20 cellular contexts compared by ENCODE assay signal in the genomic region with DNA sequence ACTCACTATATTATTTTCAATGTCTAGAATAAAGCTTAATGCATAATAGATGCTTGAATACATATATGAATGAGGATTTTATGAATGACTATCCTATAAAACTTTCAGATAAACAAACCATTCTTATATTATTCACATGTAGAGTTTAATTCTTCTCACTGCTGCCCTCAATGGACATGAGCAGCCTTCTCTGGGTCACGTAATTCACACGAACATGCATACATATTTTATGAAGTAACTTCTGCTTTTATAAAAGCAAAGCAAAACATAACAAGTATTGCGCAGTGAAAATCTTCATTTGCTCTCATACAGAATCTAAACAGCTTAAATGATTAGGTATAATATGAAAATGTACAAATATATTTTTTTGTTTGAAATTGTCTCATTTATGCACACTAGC.
A peak's percentile ranks its signal among the peaks of the same experiment; 100 is the strongest.
DNase-seq lines count a peak whose midpoint lies in the region; ATAC-seq and TF ChIP-seq lines count a peak whose summit lies in the region.
"Had no signal": no experiment of that assay in that cellular context is flagged by ENCODE, and none has a peak within 500 bp of the region (broad histone marks: within the 10 kb centered on the region; RNA-seq: fewer than 3 reads in every experiment).

No MANE protein-coding gene starts in this region.

- H3K4me1 ChIP-seq in heart left ventricle (peaks cover 0 to 31% (median 0%) of the 10 kb centered on the region in 12 donors), right cardiac atrium (ENCODE audit: control insufficient read depth, insufficient read depth, low read length) (no peaks in the 10 kb centered on the region), OCI-LY3 (ENCODE audit: low read length) (peaks cover 90% of the 10 kb centered on the region), lower lobe of right lung (peaks cover 3% of the 10 kb centered on the region), tibial nerve (no peaks in the 10 kb centered on the region)

- H3K9me3 ChIP-seq in heart left ventricle = no peaks in the 10 kb centered on the region
- H3K9me3 ChIP-seq in right cardiac atrium (ENCODE audit: control insufficient read depth, low read length) = no peaks in the 10 kb centered on the region
- H3K9me3 ChIP-seq in OCI-LY3 (ENCODE audit: insufficient read depth, low read length) = peaks cover 11% of the 10 kb centered on the region; the same call in 1 of the 2 replicates
- no peaks in the 10 kb centered on the region for H3K9me3 ChIP-seq in lower lobe of right lung
- H3K9me3 ChIP-seq in tibial nerve = no peaks in the 10 kb centered on the region

- TF ChIP-seq POLR2A in heart left ventricle (IDR thresholded peaks at IDR 0.05) (no peak), tibial nerve (IDR thresholded peaks at IDR 0.05) (no peak)

- H3K79me2 ChIP-seq in OCI-LY3 (ENCODE audit: low read length) = peaks cover 65% of the 10 kb centered on the region

- ATAC-seq in heart left ventricle (peak in 1 of 4 donors; percentile 63), right cardiac atrium (no peak), lower lobe of right lung (peak in 1 of 2 donors; percentile 41)
- ATAC-seq: activated CD8-positive, alpha-beta T cell treated with anti-CD3 and anti-CD28 coated beads for 36 hours; activated naive CD8-positive, alpha-beta T cell treated with anti-CD3 and anti-CD28 coated beads, Interleukin-2, amount 50 U/mL, for 24 hours; CD8-positive, alpha-beta T cell; PC-3; SK-N-SH treated with all-trans-retinoic acid at 6 μM for 48 hours had no signal

- H4K20me1 ChIP-seq in OCI-LY3 (ENCODE audit: insufficient read depth, low read length) = peaks cover 1% of the 10 kb centered on the region; the same call in 1 of the 2 replicates

- DNase-seq in heart left ventricle = no peak
- no peak for DNase-seq in right cardiac atrium
- no peak for DNase-seq in lower lobe of right lung
- DNase-seq in tibial nerve (ENCODE audit: low spot score in 2 of 2) = no peak
- DNase-seq in NCI-H526 (lab: John Stamatoyannopoulos, UW) = no peak
- no peak for DNase-seq in activated CD4-positive, alpha-beta T cell treated with anti-CD3 and anti-CD28 coated beads for 4 hours
- DNase-seq in inferior parietal cortex (ENCODE audit: extremely low spot score) = no peak
- DNase-seq: activated CD8-positive, alpha-beta T cell treated with anti-CD3 and anti-CD28 coated beads for 36 hours; activated naive CD8-positive, alpha-beta T cell treated with anti-CD3 and anti-CD28 coated beads, Interleukin-2, amount 50 U/mL, for 24 hours; activated T-cell treated with anti-CD3 and anti-CD28 coated beads, Interleukin-2, amount 50 U/mL, for 72 hours; CD8-positive, alpha-beta T cell; DND-41; effector memory CD4-positive, alpha-beta T cell; kidney; NCI-H2227 treated with DMSO at 0.1 percent for 48 hours; occipital lobe; PC-3 had no signal

- H3K27me3 ChIP-seq in heart left ventricle (peaks cover 0 to 4% (median 0%) of the 10 kb centered on the region in 9 donors), right cardiac atrium (ENCODE audit: control insufficient read depth, insufficient read depth) (no peaks in the 10 kb centered on the region), OCI-LY3 (ENCODE audit: low read depth, low read length) (no peaks in the 10 kb centered on the region), lower lobe of right lung (ENCODE audit: low read depth) (no peaks in the 10 kb centered on the region), tibial nerve (no peaks in the 10 kb centered on the region)
- H3K27me3 ChIP-seq: cardiac muscle cell had no signal

- no peak for TF ChIP-seq EP300 in tibial nerve (IDR thresholded peaks at IDR 0.05)

- no peak overlapping the region for H2AFZ ChIP-seq in OCI-LY3 (ENCODE audit: low read depth, low read length)

- H3K4me2 ChIP-seq in OCI-LY3 (ENCODE audit: low read length) = peak overlapping the region; percentile 87

- TF ChIP-seq CTCF in heart left ventricle (IDR thresholded peaks at IDR 0.05) (no peak), OCI-LY3 (IDR thresholded peaks at IDR 0.05; ENCODE audit: low read depth, low read length) (peak; percentile 32), lower lobe of right lung (IDR thresholded peaks at IDR 0.05) (no peak), tibial nerve (IDR thresholded peaks at IDR 0.05) (no peak)

- intact Hi-C loops in heart left ventricle (cut with DNase I) = no loop called here
- intact Hi-C loops in right cardiac atrium (cut with DNase I) = no loop called here
- intact Hi-C loops in lower lobe of right lung (cut with DNase I) = no loop called here

- peak overlapping the region in 8 of 12 donors; percentile 11 to 61 (median 36) for H3K4me3 ChIP-seq in heart left ventricle
- H3K4me3 ChIP-seq in right cardiac atrium (ENCODE audit: low read length) = no peak overlapping the region
- H3K4me3 ChIP-seq in OCI-LY3 (ENCODE audit: low read length) = peak overlapping the region; percentile 74
- H3K4me3 ChIP-seq in lower lobe of right lung = peak overlapping the region; percentile 34
- peak overlapping the region in 2 of 4 donors; percentile 34 to 38 for H3K4me3 ChIP-seq in tibial nerve
- H3K4me3 ChIP-seq: cardiac muscle cell had no signal

- 67 to 74% (median 71%) methylated on average over 3 of the region's 3 CpGs for WGBS in heart left ventricle, 4 donors
- 63% methylated on average over 3 of the region's 3 CpGs for WGBS in right cardiac atrium
- 36 to 51% methylated on average over 3 of the region's 3 CpGs for WGBS in tibial nerve, 2 donors

- peak overlapping the region in 1 of 12 donors; percentile 86 for H3K27ac ChIP-seq in heart left ventricle
- no peak overlapping the region for H3K27ac ChIP-seq in right cardiac atrium (ENCODE audit: low read length)
- H3K27ac ChIP-seq in OCI-LY3 (ENCODE audit: low read length) = peak overlapping the region; percentile 86
- peak overlapping the region; percentile 63 for H3K27ac ChIP-seq in lower lobe of right lung
- H3K27ac ChIP-seq in tibial nerve = peak overlapping the region in 3 of 4 donors; percentile 5 to 71 (median 55)
- H3K27ac ChIP-seq: cardiac muscle cell had no signal

- peak overlapping the region; percentile 87 for H3K9ac ChIP-seq in OCI-LY3 (ENCODE audit: low read length)

- H3K36me3 ChIP-seq in heart left ventricle = no peaks in the 10 kb centered on the region
- H3K36me3 ChIP-seq in OCI-LY3 (replicated peaks; ENCODE audit: low read depth, low read length) = peaks cover 60% of the 10 kb centered on the region
- no peaks in the 10 kb centered on the region for H3K36me3 ChIP-seq in lower lobe of right lung
- no peaks in the 10 kb centered on the region for H3K36me3 ChIP-seq in tibial nerve
- H3K36me3 ChIP-seq: cardiac muscle cell had no signal
